In genomic region chr17:17151962-17152361, GRCh38 we compare ENCODE assay signal across 8 cellular contexts. TPM values are rescaled to one million over a fixed set of nuclear protein-coding genes. Genes with fewer than 3 reads are reported as not detected.
DNase-seq lines count a peak whose midpoint lies in the region; ATAC-seq and TF ChIP-seq lines count a peak whose summit lies in the region.

No MANE protein-coding gene starts in this region.

- TF ChIP-seq CTCF in epithelial cell of esophagus (IDR thresholded peaks at IDR 0.05; ENCODE audit: insufficient read depth, low read depth, low read length, missing control alignments), result no peak

- peaks cover under 1 to 72% (median 21%) of the 10 kb centered on the region in 3 experiments for H3K36me3 ChIP-seq in naive thymus-derived CD4-positive, alpha-beta T cell (ENCODE audit: control insufficient read depth in 2 of 3, insufficient read depth in 3 of 3, low read length in 3 of 3)

- DNase-seq in EL, result peak; percentile 97
- peak; percentile 92 for DNase-seq in epithelial cell of esophagus (ENCODE audit: low read depth)
- DNase-seq in naive thymus-derived CD4-positive, alpha-beta T cell, result no peak
- no peak for DNase-seq in OCI-M2 (lab: John Stamatoyannopoulos, UW; ENCODE audit: unreplicated experiment)
- DNase-seq in NCI-H526 treated with DMSO at 0.1 percent for 48 hours (lab: John Stamatoyannopoulos, UW), result no peak

- no peaks in the 10 kb centered on the region for H3K9me3 Mint-ChIP-seq in naive thymus-derived CD4-positive, alpha-beta T cell

- POLR2A ChIA-PET in naive thymus-derived CD4-positive, alpha-beta T cell (lab: Charles Lee), result interaction anchor here (0.8 kb wide), 1 partner anchor 156 kb away, joined by 3 read pairs; no protein-coding TSS in a partner anchor

- no peaks in the 10 kb centered on the region for H3K9me3 ChIP-seq in naive thymus-derived CD4-positive, alpha-beta T cell (ENCODE audit: control insufficient read depth in 2 of 3, low read length in 3 of 3)

- H3K36me3 Mint-ChIP-seq in naive thymus-derived CD4-positive, alpha-beta T cell, result peaks cover 11 to 54% (median 32%) of the 10 kb centered on the region in 5 donors

- no peak overlapping the region for H3K27ac ChIP-seq in naive thymus-derived CD4-positive, alpha-beta T cell (ENCODE audit: low read depth, low read length)

- H3K4me1 Mint-ChIP-seq in naive thymus-derived CD4-positive, alpha-beta T cell, result peaks cover 32 to 49% (median 41%) of the 10 kb centered on the region in 7 donors

- peaks cover 13 to 40% of the 10 kb centered on the region in 2 donors for H3K4me1 ChIP-seq in naive thymus-derived CD4-positive, alpha-beta T cell (ENCODE audit: control insufficient read depth in 2 of 2, insufficient read depth in 2 of 2, low read length in 2 of 2)

- H3K4me3 ChIP-seq in epithelial cell of esophagus (ENCODE audit: low read length), result no peak overlapping the region
- H3K4me3 ChIP-seq in naive thymus-derived CD4-positive, alpha-beta T cell (ENCODE audit: low read length), result no peak overlapping the region

- H3K27ac Mint-ChIP-seq in naive thymus-derived CD4-positive, alpha-beta T cell, result peak overlapping the region in 3 of 9 donors; percentile 28 to 78 (median 77)

- intact Hi-C loops in naive thymus-derived CD4-positive, alpha-beta T cell (cut with micrococcal nuclease), result loop anchor here in 1 of 2 donors (10.0 kb wide), 1 partner anchor 53 kb away; the partner anchor contains the start of gene PLD6

- ATAC-seq in SK-N-SH treated with all-trans-retinoic acid at 6 μM for 48 hours, result peak; percentile 97
- peak; percentile 66 for ATAC-seq in naive thymus-derived CD4-positive, alpha-beta T cell
- no peak for ATAC-seq in GM21360 (IDR thresholded peaks at IDR 0.05; ENCODE audit: unreplicated experiment)
- ATAC-seq in HG02870 (IDR thresholded peaks at IDR 0.05; ENCODE audit: unreplicated experiment), result no peak

- H3K27me3 Mint-ChIP-seq in naive thymus-derived CD4-positive, alpha-beta T cell, result no peaks in the 10 kb centered on the region

- CTCF ChIA-PET in naive thymus-derived CD4-positive, alpha-beta T cell (lab: Charles Lee), result interaction anchor here (0.6 kb wide), 2 partner anchors 990 to 1050 kb away, joined by 5 read pairs; no protein-coding TSS in a partner anchor

- peak overlapping the region in 3 of 10 donors; percentile 15 to 52 (median 27) for H3K4me3 Mint-ChIP-seq in naive thymus-derived CD4-positive, alpha-beta T cell

- H3K27me3 ChIP-seq in naive thymus-derived CD4-positive, alpha-beta T cell (ENCODE audit: control insufficient read depth in 2 of 2, insufficient read depth in 2 of 2, low read length in 2 of 2), result no peaks in the 10 kb centered on the region

TF ChIP-seq in SK-N-SH treated with all-trans-retinoic acid at 6 μM for 48 hours, 23 proteins besides CTCF, POLR2A, EP300 and RAD21:
- TF ChIP-seq PATZ1 (CRISPR knock-in tag; IDR thresholded peaks at IDR 0.05; ENCODE audit: borderline replicate concordance), result no peak
- TF ChIP-seq ZFP3 (CRISPR knock-in tag; IDR thresholded peaks at IDR 0.05), result 0 out of 2 replicates have a peak, but pooled peaks have one; percentile 25

RNA-seq across cellular contexts. Expression of gene PLD6, which starts 54.2 kb away (rescaled TPM):
- total RNA-seq in naive thymus-derived CD4-positive, alpha-beta T cell, result 10 to 100 TPM in 3 of 5 experiments, 1 to 10 TPM in 2; 6.2 to 13.9 (median 12.1) TPM
- 10 to 100 TPM; 11.0 to 16.4 TPM for polyA plus RNA-seq in naive thymus-derived CD4-positive, alpha-beta T cell

Comparison
In these comparisons a context has a peak if more than half of its experiments do, and no peak if none do; other contexts are left out.
1. DNase-seq: peak in EL (single experiment) and epithelial cell of esophagus (single experiment); none in naive thymus-derived CD4-positive, alpha-beta T cell (0 of 9), OCI-M2 (single experiment) and NCI-H526 treated with DMSO at 0.1 percent for 48 hours (single experiment).
2. ATAC-seq: peak in SK-N-SH treated with all-trans-retinoic acid at 6 μM for 48 hours (single experiment) and naive thymus-derived CD4-positive, alpha-beta T cell (single experiment); none in GM21360 (single experiment) and HG02870 (single experiment).